In the genomic region with DNA sequence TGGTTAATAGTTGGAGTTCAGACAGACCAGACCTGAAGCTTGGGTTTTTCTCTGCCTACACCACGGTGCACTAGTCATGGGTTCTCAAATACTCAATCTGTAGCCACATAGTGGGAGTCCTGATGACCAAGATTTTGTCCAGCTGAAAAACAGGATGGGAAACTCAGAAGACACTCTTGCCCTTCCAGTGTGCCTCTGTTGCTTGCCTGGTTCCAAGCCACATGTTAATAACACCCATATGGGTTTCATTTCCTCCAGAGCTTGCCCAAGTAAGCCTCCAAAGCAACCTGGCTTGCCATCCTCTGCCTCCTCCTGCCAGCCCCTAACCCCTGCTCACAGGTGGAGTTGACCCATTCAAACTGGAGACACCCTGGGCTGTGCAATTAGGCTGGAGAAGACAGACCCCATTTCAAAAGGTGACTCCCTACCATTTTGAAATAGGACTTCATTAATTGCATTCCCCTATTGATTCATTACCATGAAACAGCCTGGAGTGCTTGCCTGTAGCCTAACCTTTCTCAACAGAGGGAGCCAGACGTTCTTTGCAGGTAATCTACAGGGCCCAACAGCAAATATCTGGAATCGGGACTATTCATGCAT, we compare ENCODE assay signal across 26 cellular contexts.
"Had no signal": no experiment of that assay in that cellular context is flagged by ENCODE, and none has a peak within 500 bp of the region (broad histone marks: within the 10 kb centered on the region; RNA-seq: fewer than 3 reads in every experiment).

No MANE protein-coding gene starts in this region.

- H3K27ac Mint-ChIP-seq: activated CD4-positive, alpha-beta T cell treated with anti-CD3 and anti-CD28 coated beads, Interleukin-2, amount 10 ng/mL, durations not matched to agents 24 days and 14 days; activated CD8-positive, alpha-beta T cell treated with anti-CD3 and anti-CD28 coated beads, Interleukin-2, amount 10 ng/mL, durations not matched to agents 7 days and 5 days; activated naive CD4-positive, alpha-beta T cell treated with anti-CD3 and anti-CD28 coated beads, Interleukin-2, amount 50 U/mL, for 24 hours; activated naive CD8-positive, alpha-beta T cell treated with anti-CD3 and anti-CD28 coated beads, Interleukin-2, amount 10 ng/mL, durations not matched to agents 7 days and 5 days; activated T-cell treated with anti-CD3 and anti-CD28 coated beads, Interleukin-2, amount 50 U/mL, for 24 hours; activated T-helper 2 cell treated with anti-CD3 and anti-CD28 coated beads, Interferon-gamma antibody, Interleukin-2, Interleukin-4, amounts not matched to agents 10 μg/mL and 5 μg/mL and 100 μg/mL, durations not matched to agents 14 hours and 24 hours and 36 hours had no signal

- H3K36me3 ChIP-seq: ascending aorta, cardiac muscle cell, SJCRH30 had no signal

- H3K36me3 Mint-ChIP-seq: activated naive CD4-positive, alpha-beta T cell treated with anti-CD3 and anti-CD28 coated beads, Interleukin-2, amount 50 U/mL, for 24 hours; activated naive CD8-positive, alpha-beta T cell treated with anti-CD3 and anti-CD28 coated beads, Interleukin-2, amount 10 ng/mL, durations not matched to agents 7 days and 5 days had no signal

- H3K4me1 Mint-ChIP-seq: activated CD4-positive, alpha-beta T cell treated with anti-CD3 and anti-CD28 coated beads, Interleukin-2, amount 10 ng/mL, durations not matched to agents 24 days and 14 days; activated naive CD4-positive, alpha-beta T cell treated with anti-CD3 and anti-CD28 coated beads, Interleukin-2, amount 50 U/mL, for 24 hours; activated naive CD8-positive, alpha-beta T cell treated with anti-CD3 and anti-CD28 coated beads, Interleukin-2, amount 10 ng/mL, durations not matched to agents 7 days and 5 days; central memory CD8-positive, alpha-beta T cell had no signal

- H3K4me3 Mint-ChIP-seq: activated CD4-positive, alpha-beta T cell treated with anti-CD3 and anti-CD28 coated beads, Interleukin-2, amount 10 ng/mL, durations not matched to agents 24 days and 14 days; activated CD8-positive, alpha-beta T cell treated with anti-CD3 and anti-CD28 coated beads, Interleukin-2, amount 10 ng/mL, durations not matched to agents 7 days and 5 days; activated naive CD4-positive, alpha-beta T cell treated with anti-CD3 and anti-CD28 coated beads, Interleukin-2, amount 50 U/mL, for 24 hours; activated naive CD8-positive, alpha-beta T cell treated with anti-CD3 and anti-CD28 coated beads, Interleukin-2, amount 10 ng/mL, durations not matched to agents 7 days and 5 days; activated T-cell treated with anti-CD3 and anti-CD28 coated beads, Interleukin-2, amount 50 U/mL, for 24 hours; central memory CD8-positive, alpha-beta T cell had no signal

- H3K4me3 ChIP-seq: ascending aorta, cardiac muscle cell, SJCRH30, SK-N-MC had no signal

- H3K27me3 ChIP-seq: ascending aorta, cardiac muscle cell, SJCRH30 had no signal

- ATAC-seq: activated CD8-positive, alpha-beta T cell treated with anti-CD3 and anti-CD28 coated beads, Interleukin-2, amount 10 ng/mL, durations not matched to agents 7 days and 5 days; Panc1 had no signal

- H3K9me3 ChIP-seq: ascending aorta, SJCRH30 had no signal

- DNase-seq: activated CD4-positive, alpha-beta T cell treated with anti-CD3 and anti-CD28 coated beads, Interleukin-2, amount 10 ng/mL, durations not matched to agents 24 days and 14 days; activated CD4-positive, alpha-beta T cell treated with anti-CD3 and anti-CD28 coated beads, Interleukin-2, amount 50 U/mL, for 48 hours; activated CD8-positive, alpha-beta T cell treated with anti-CD3 and anti-CD28 coated beads, Interleukin-2, amount 10 ng/mL, durations not matched to agents 7 days and 5 days; activated gamma-delta T cell; activated naive CD4-positive, alpha-beta T cell treated with Interleukin-2 at 50 U/mL for 16 hours; activated naive CD8-positive, alpha-beta T cell treated with anti-CD3 and anti-CD28 coated beads, Interleukin-2, amount 10 ng/mL, durations not matched to agents 7 days and 5 days; activated T-cell treated with anti-CD3 and anti-CD28 coated beads, Interleukin-2, amount 50 U/mL, for 24 hours; amygdala; Karpas-422; KBM-7; NCI-H1048; NCI-H1436 treated with DMSO at 0.1 percent for 48 hours; NCI-H187 treated with DMSO at 0.1 percent for 48 hours; NCI-H2081; NCI-H345; NCI-H524 treated with DMSO at 0.1 percent for 48 hours; SHP77; SJCRH30; T1000 had no signal

- H3K27me3 Mint-ChIP-seq: activated naive CD4-positive, alpha-beta T cell treated with anti-CD3 and anti-CD28 coated beads, Interleukin-2, amount 50 U/mL, for 24 hours had no signal

- H3K9me3 Mint-ChIP-seq: activated CD4-positive, alpha-beta T cell treated with anti-CD3 and anti-CD28 coated beads, Interleukin-2, amount 10 ng/mL, durations not matched to agents 24 days and 14 days; activated naive CD4-positive, alpha-beta T cell treated with anti-CD3 and anti-CD28 coated beads, Interleukin-2, amount 50 U/mL, for 24 hours; activated naive CD8-positive, alpha-beta T cell treated with anti-CD3 and anti-CD28 coated beads, Interleukin-2, amount 10 ng/mL, durations not matched to agents 7 days and 5 days; activated T-cell treated with anti-CD3 and anti-CD28 coated beads, Interleukin-2, amount 50 U/mL, for 24 hours; activated T-helper 2 cell treated with anti-CD3 and anti-CD28 coated beads, Interferon-gamma antibody, Interleukin-2, Interleukin-4, amounts not matched to agents 10 μg/mL and 5 μg/mL and 100 μg/mL, durations not matched to agents 14 hours and 24 hours and 36 hours; central memory CD8-positive, alpha-beta T cell had no signal

- H3K27ac ChIP-seq: ascending aorta, cardiac muscle cell, SJCRH30, SK-N-MC had no signal

- H3K4me1 ChIP-seq: ascending aorta, SJCRH30 had no signal
